ENCODE assay signal across 18 cellular contexts in genomic region chr9:123511326-123511974, GRCh38.
DNase-seq lines count a peak whose midpoint lies in the region; ATAC-seq, FAIRE-seq and TF ChIP-seq lines count a peak whose summit lies in the region.
"Had no signal": no experiment of that assay in that cellular context is flagged by ENCODE, and none has a peak within 500 bp of the region (broad histone marks: within the 10 kb centered on the region; RNA-seq: fewer than 3 reads in every experiment).

No MANE protein-coding gene starts in this region.

- H3K9ac ChIP-seq in BLaER1 treated with 17β-estradiol and CSF1 and Interleukin-3, amounts not matched to agents 10 nM and 100 nM, result 0 out of 22 replicates have a peak overlapping the region, but pooled peaks of 1 of the 11 experiments have one; percentile 8
- H3K9ac ChIP-seq in H1 (replicated peaks in 1 of 4; ENCODE audit: extremely low read depth in 1 of 4, low read depth in 3 of 4, low read length in 3 of 4), result no peak overlapping the region
- H3K9ac ChIP-seq: SK-N-SH had no signal

- H3K23ac ChIP-seq in H1 (ENCODE audit: insufficient read length), result no peak overlapping the region

- no peak overlapping the region for H4K91ac ChIP-seq in H1 (replicated peaks; ENCODE audit: insufficient read length, low read length)

- no peaks in the 10 kb centered on the region for H3K79me2 ChIP-seq in H1 (ENCODE audit: control insufficient read depth in 1 of 2, insufficient read depth in 2 of 2, low read length in 2 of 2)

- H2BK5ac ChIP-seq in H1 (ENCODE audit: low read depth, low read length), result no peak overlapping the region

- POLR2A ChIA-PET in HEK293 (lab: Yijun Ruan, JAX), result interaction anchor here (0.7 kb wide), 1 partner anchor 14 kb away, joined by 4 read pairs; no protein-coding TSS in a partner anchor
- POLR2A ChIA-PET in H1 (lab: Charles Lee; ENCODE audit: partially characterized antibody), result no interaction called here

- no peaks in the 10 kb centered on the region for H3K23me2 ChIP-seq in H1 (ENCODE audit: low read depth, low read length)

- no peak overlapping the region for H3K4me3 ChIP-seq in BLaER1 treated with 17β-estradiol and CSF1 and Interleukin-3, amounts not matched to agents 10 nM and 100 nM
- H3K4me3 ChIP-seq in HEK293 (ENCODE audit: low read depth, low read length) (no peak overlapping the region), H1 (ENCODE audit: extremely low read depth in 1 of 4, insufficient read depth in 2 of 4, low read depth in 3 of 4, low read length in 4 of 4) (no peak overlapping the region)

- TF ChIP-seq CTCF in HEK293 (tag by site-specific recombination; IDR thresholded peaks at IDR 0.05), result no peak
- TF ChIP-seq CTCF in H1 (IDR thresholded peaks at IDR 0.05; ENCODE audit: control extremely low read depth in 1 of 3, insufficient read depth in 1 of 3, low read depth in 1 of 3, low read length in 3 of 3), result no peak
- TF ChIP-seq CTCF in progenitor cell of endocrine pancreas (IDR thresholded peaks at IDR 0.05; ENCODE audit: unreplicated experiment), result no peak

- H3K9me3 ChIP-seq in BLaER1 treated with 17β-estradiol and CSF1 and Interleukin-3, amounts not matched to agents 10 nM and 100 nM (replicated peaks in 1 of 11), result no peaks in the 10 kb centered on the region
- H3K9me3 ChIP-seq in HEK293 (ENCODE audit: control insufficient read depth, insufficient read depth, low read depth, low read length) (no peaks in the 10 kb centered on the region), H1 (ENCODE audit: insufficient read depth in 2 of 2, low read depth in 1 of 2, low read length in 1 of 2) (no peaks in the 10 kb centered on the region)
- H3K9me3 ChIP-seq: SK-N-SH had no signal

- no peaks in the 10 kb centered on the region for H3K27me3 Mint-ChIP-seq in progenitor cell of endocrine pancreas
- H3K27me3 Mint-ChIP-seq: CD4-positive, alpha-beta memory T cell had no signal

- peaks cover 2% of the 10 kb centered on the region for H3K36me3 Mint-ChIP-seq in progenitor cell of endocrine pancreas (ENCODE audit: insufficient read depth)

- H4K8ac ChIP-seq in H1 (ENCODE audit: extremely low read depth, insufficient read depth, low read length), result no peak overlapping the region

- no peaks in the 10 kb centered on the region for H3K9me3 Mint-ChIP-seq in progenitor cell of endocrine pancreas (ENCODE audit: low read depth)
- H3K9me3 Mint-ChIP-seq: CD4-positive, alpha-beta memory T cell had no signal

- TF ChIP-seq POLR2A in H1 (IDR thresholded peaks at IDR 0.05; ENCODE audit: control extremely low read depth in 1 of 2, low read depth in 2 of 2, low read length in 2 of 2), result no peak

- H3K4me3 Mint-ChIP-seq in progenitor cell of endocrine pancreas (ENCODE audit: low read depth), result no peak overlapping the region
- H3K4me3 Mint-ChIP-seq: CD4-positive, alpha-beta memory T cell had no signal

- no peaks in the 10 kb centered on the region for H3K79me1 ChIP-seq in H1 (ENCODE audit: low read depth, low read length)

- H2BK120ac ChIP-seq in H1 (replicated peaks; ENCODE audit: low read depth, low read length), result no peak overlapping the region

- CTCF ChIA-PET in HEK293 (lab: Yijun Ruan, JAX), result interaction anchor here (0.5 kb wide), 1 partner anchor 18 kb away, joined by 3 read pairs; no protein-coding TSS in a partner anchor
- CTCF ChIA-PET in H1 (lab: Charles Lee; ENCODE audit: partially characterized antibody), result interaction anchor here (1.0 to 2.2 kb wide), 3 partner anchors 8 to 112 kb away, joined by 3 to 8 read pairs (median 4); no protein-coding TSS in a partner anchor

- no peak for ATAC-seq in HG03439 (IDR thresholded peaks at IDR 0.05; ENCODE audit: unreplicated experiment)
- ATAC-seq: Panc1, Right ventricle myocardium inferior had no signal

- H3K14ac ChIP-seq in H1 (ENCODE audit: insufficient read length), result no peak overlapping the region

- no peak overlapping the region for H2BK12ac ChIP-seq in H1 (ENCODE audit: low read depth, low read length)

- H3K36me3 ChIP-seq in BLaER1 treated with 17β-estradiol and CSF1 and Interleukin-3, amounts not matched to agents 10 nM and 100 nM, result peaks cover 0 to 83% (median 11%) of the 10 kb centered on the region in 11 experiments; a peak in 13 of 22 replicates
- H3K36me3 ChIP-seq in HEK293 (ENCODE audit: control insufficient read depth in 2 of 2, insufficient read depth in 1 of 2, low read length in 2 of 2) (no peaks in the 10 kb centered on the region), H1 (ENCODE audit: control insufficient read depth in 2 of 4, insufficient read depth in 4 of 4, low read length in 3 of 4) (no peaks in the 10 kb centered on the region)

- no peak for DNase-seq in H1 (ENCODE audit: low read depth in 1 of 2, low spot score in 2 of 2)
- no peak for DNase-seq in progenitor cell of endocrine pancreas (ENCODE audit: low spot score, unreplicated experiment)
- no peak for DNase-seq in activated CD8-positive, alpha-beta memory T cell treated with anti-CD3 and anti-CD28 coated beads for 24 hours
- DNase-seq in kidney tubule cell (ENCODE audit: low spot score), result no peak
- DNase-seq: AML-193; CD4-positive, alpha-beta memory T cell; H7; KBM-7; NCI-H1048; NCI-H1694; NCI-H2171 treated with DMSO at 0.1 percent for 48 hours; NCI-H774; SK-N-SH had no signal

- FAIRE-seq in H1 (lab: Jason Lieb, UNC), result no peak

- TF ChIP-seq EP300 in H1 (IDR thresholded peaks at IDR 0.05; ENCODE audit: borderline replicate concordance in 1 of 2, low read depth in 2 of 2, low read length in 2 of 2), result no peak

- H3K4me1 Mint-ChIP-seq in progenitor cell of endocrine pancreas (ENCODE audit: low read depth), result peaks cover 4% of the 10 kb centered on the region

- H3K4me1 ChIP-seq in BLaER1 treated with 17β-estradiol and CSF1 and Interleukin-3, amounts not matched to agents 10 nM and 100 nM, result peaks cover 4 to 22% (median 18%) of the 10 kb centered on the region in 10 experiments; a peak in 16 of 20 replicates
- H3K4me1 ChIP-seq in HEK293 (ENCODE audit: control insufficient read depth, insufficient read depth, low read length) (peaks cover 7% of the 10 kb centered on the region), H1 (replicated peaks in 1 of 4; ENCODE audit: control insufficient read depth in 3 of 4, insufficient read depth in 4 of 4, low read length in 3 of 4) (no peaks in the 10 kb centered on the region; a peak in 2 of 7 replicates)

- H3K18ac ChIP-seq in H1 (ENCODE audit: extremely low read depth, low read length), result no peak overlapping the region; the same call in 1 of the 2 replicates

- H3K27ac ChIP-seq in BLaER1 treated with 17β-estradiol and CSF1 and Interleukin-3, amounts not matched to agents 10 nM and 100 nM, result no peak overlapping the region
- no peak overlapping the region for H3K27ac ChIP-seq in HEK293 (ENCODE audit: extremely low read depth, low read depth, low read length)
- H3K27ac ChIP-seq in H1 (ENCODE audit: low read depth, low read length), result no peak overlapping the region

- peak overlapping the region; percentile 97; the same call in 1 of the 2 replicates for H2AK5ac ChIP-seq in H1 (ENCODE audit: low read depth, low read length)

- H4K20me1 ChIP-seq in BLaER1 treated with 17β-estradiol and CSF1 and Interleukin-3, amounts not matched to agents 10 nM and 100 nM, result peaks cover 0 to 97% (median 21%) of the 10 kb centered on the region in 11 experiments; a peak in 15 of 22 replicates
- peaks cover 0 to 4% of the 10 kb centered on the region in 2 experiments for H4K20me1 ChIP-seq in H1 (replicated peaks in 1 of 2; ENCODE audit: control insufficient read depth in 1 of 2, insufficient read depth in 2 of 2, low read length in 2 of 2)

- H3K56ac ChIP-seq in H1 (replicated peaks; ENCODE audit: insufficient read length, low read depth, low read length), result no peak overlapping the region

- no peaks in the 10 kb centered on the region for H3K27me3 ChIP-seq in BLaER1 treated with 17β-estradiol and CSF1 and Interleukin-3, amounts not matched to agents 10 nM and 100 nM
- H3K27me3 ChIP-seq in H1 (replicated peaks in 1 of 4; ENCODE audit: control insufficient read depth in 3 of 4, extremely low read depth in 1 of 4, insufficient read depth in 3 of 4, low read length in 3 of 4), result no peaks in the 10 kb centered on the region

- H2BK15ac ChIP-seq in H1 (ENCODE audit: low read length), result no peak overlapping the region

- TF ChIP-seq RAD21 in H1 (IDR thresholded peaks at IDR 0.05 in 1 of 2, conservative IDR thresholded peaks at IDR 0.05 in 1 of 2; ENCODE audit: low read depth in 2 of 2, low read length in 2 of 2), result no peak

- peak overlapping the region; percentile 6 for H3K27ac Mint-ChIP-seq in progenitor cell of endocrine pancreas

- no peak overlapping the region for H3K4ac ChIP-seq in H1 (replicated peaks; ENCODE audit: insufficient read length, low read depth, low read length)

- no peak overlapping the region for H2BK20ac ChIP-seq in H1 (ENCODE audit: low read length)

- WGBS in H1 (ENCODE audit: extremely low coverage in 1 of 2, insufficient coverage in 1 of 2, insufficient read length in 1 of 2, insufficient replicate concordance in 2 of 2, low coverage in 1 of 2, low lambda C conversion rate in 2 of 2, missing lambda C conversion rate in 1 of 2), 2 experiments, result 82% methylated on average over 10 of the region's 10 CpGs; no CpG with 5 or more reads in 1 of the 2 experiments

- H4K5ac ChIP-seq in H1 (ENCODE audit: insufficient read length, low read depth, low read length), result no peak overlapping the region

- peak overlapping the region in 7 of 11 experiments; percentile 24 to 71 (median 47); a peak in 14 of 22 replicates for H3K4me2 ChIP-seq in BLaER1 treated with 17β-estradiol and CSF1 and Interleukin-3, amounts not matched to agents 10 nM and 100 nM
- H3K4me2 ChIP-seq in H1 (ENCODE audit: insufficient read depth in 1 of 2, low read depth in 2 of 2, low read length in 2 of 2), result no peak overlapping the region
- H3K4me2 ChIP-seq: SK-N-SH had no signal

- H2AFZ ChIP-seq in H1 (ENCODE audit: low read length), result no peak overlapping the region

TF ChIP-seq in HEK293, 187 proteins besides CTCF, POLR2A, EP300 and RAD21:
- no peak for TF ChIP-seq ZFP37 (tag by site-specific recombination; IDR thresholded peaks at IDR 0.05)
- TF ChIP-seq SCRT2 (tag by site-specific recombination; IDR thresholded peaks at IDR 0.05), result peak; percentile 35; the same call in 1 of the 2 replicates
TF ChIP-seq in HEK293: peak in this region for 1.

TF ChIP-seq in H1, 55 proteins besides CTCF, POLR2A, EP300 and RAD21 (continues in another document):
- no peak for TF ChIP-seq TBP (IDR thresholded peaks at IDR 0.05; ENCODE audit: low read depth, low read length)
- no peak for TF ChIP-seq E2F6 (IDR thresholded peaks at IDR 0.05)
- no peak for TF ChIP-seq EGR1 (IDR thresholded peaks at IDR 0.05; ENCODE audit: borderline replicate concordance, low read depth, low read length)
- no peak for TF ChIP-seq HDAC2 (IDR thresholded peaks at IDR 0.05; ENCODE audit: borderline replicate concordance in 1 of 2, low read depth in 2 of 2, low read length in 2 of 2)
- TF ChIP-seq ASH2L (IDR thresholded peaks at IDR 0.05; ENCODE audit: low read length), result no peak
- TF ChIP-seq RXRA (IDR thresholded peaks at IDR 0.05; ENCODE audit: insufficient read depth, low read depth, low read length), result no peak

Comparison
In these comparisons a context has a peak if more than half of its experiments do, and no peak if none do; other contexts are left out.
1. H3K4me2 ChIP-seq: peak in BLaER1 treated with 17β-estradiol and CSF1 and Interleukin-3, amounts not matched to agents 10 nM and 100 nM (7 of 11); none in H1 (0 of 2).